Comparison of ENCODE assay signal across 11 cellular contexts in the genomic region with DNA sequence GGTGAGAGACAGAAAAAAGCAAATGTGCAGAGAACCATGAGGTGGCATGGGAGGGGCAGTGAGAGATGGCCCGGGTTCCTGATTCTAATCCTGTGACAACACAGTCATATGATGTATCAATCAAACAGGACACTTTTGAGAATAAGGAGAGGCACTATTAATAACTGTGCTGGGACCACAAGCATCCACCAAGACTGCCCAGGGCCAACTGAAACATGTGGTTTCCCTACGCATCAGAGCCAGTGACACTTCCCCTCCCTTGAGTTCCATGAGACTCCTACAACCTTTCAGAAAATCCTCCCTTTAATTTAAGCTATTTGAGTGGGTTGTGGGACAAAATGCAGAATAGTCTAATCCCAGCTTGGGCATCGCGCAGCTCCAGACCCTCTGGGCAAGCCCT. TPM values are rescaled to one million over a fixed set of nuclear protein-coding genes. Genes with fewer than 3 reads are reported as not detected.
DNase-seq lines count a peak whose midpoint lies in the region; ATAC-seq and TF ChIP-seq lines count a peak whose summit lies in the region.
"Had no signal": no experiment of that assay in that cellular context is flagged by ENCODE, and none has a peak within 500 bp of the region (broad histone marks: within the 10 kb centered on the region; RNA-seq: fewer than 3 reads in every experiment).

No MANE protein-coding gene starts in this region.

- peaks cover 72 to 89% of the 10 kb centered on the region in 2 donors for H3K4me1 ChIP-seq in thyroid gland

- peaks cover 84% of the 10 kb centered on the region for H3K4me1 Mint-ChIP-seq in activated CD4-positive, alpha-beta T cell treated with anti-CD3 and anti-CD28 coated beads for 36 hours
- H3K4me1 Mint-ChIP-seq in T-helper 2 cell treated with Interferon-gamma antibody and Interleukin-4, amounts not matched to agents 5 μg/mL and 100 μg/mL, for 36 hours (ENCODE audit: low read depth): peaks cover 55% of the 10 kb centered on the region
- H3K4me1 Mint-ChIP-seq in immature natural killer cell: peaks cover 76 to 93% of the 10 kb centered on the region in 2 donors

- no peak for TF ChIP-seq POLR2A in thyroid gland (IDR thresholded peaks at IDR 0.05)

- peak overlapping the region; percentile 3 to 90 (median 90) for H3K27ac ChIP-seq in thyroid gland

- peak overlapping the region; percentile 40 for H3K27ac Mint-ChIP-seq in activated CD4-positive, alpha-beta T cell treated with anti-CD3 and anti-CD28 coated beads for 36 hours
- peak overlapping the region; percentile 42 for H3K27ac Mint-ChIP-seq in T-helper 2 cell treated with Interferon-gamma antibody and Interleukin-4, amounts not matched to agents 5 μg/mL and 100 μg/mL, for 36 hours
- peak overlapping the region in 5 of 6 donors; percentile 20 to 75 (median 35) for H3K27ac Mint-ChIP-seq in immature natural killer cell

- CTCF ChIA-PET in activated CD4-positive, alpha-beta T cell treated with anti-CD3 and anti-CD28 coated beads for 36 hours (lab: Charles Lee): interaction anchor here (0.5 to 1.5 kb wide), 3 partner anchors 10 to 286 kb away, joined by 3 to 4 read pairs (median 3); no protein-coding TSS in a partner anchor

- H3K36me3 ChIP-seq in thyroid gland: no peaks in the 10 kb centered on the region
- H3K36me3 ChIP-seq: left lung had no signal

- H3K4me3 Mint-ChIP-seq in activated CD4-positive, alpha-beta T cell treated with anti-CD3 and anti-CD28 coated beads for 36 hours: no peak overlapping the region
- no peak overlapping the region for H3K4me3 Mint-ChIP-seq in T-helper 2 cell treated with Interferon-gamma antibody and Interleukin-4, amounts not matched to agents 5 μg/mL and 100 μg/mL, for 36 hours
- peak overlapping the region in 1 of 5 donors; percentile 19 for H3K4me3 Mint-ChIP-seq in immature natural killer cell

- no peaks in the 10 kb centered on the region for H3K27me3 Mint-ChIP-seq in activated CD4-positive, alpha-beta T cell treated with anti-CD3 and anti-CD28 coated beads for 36 hours
- no peaks in the 10 kb centered on the region for H3K27me3 Mint-ChIP-seq in T-helper 2 cell treated with Interferon-gamma antibody and Interleukin-4, amounts not matched to agents 5 μg/mL and 100 μg/mL, for 36 hours (ENCODE audit: low read depth)
- no peaks in the 10 kb centered on the region for H3K27me3 Mint-ChIP-seq in immature natural killer cell (ENCODE audit: low read depth in 3 of 3)

- intact Hi-C loops in activated CD4-positive, alpha-beta T cell treated with anti-CD3 and anti-CD28 coated beads for 36 hours (cut with DNase I, micrococcal nuclease): no loop called here
- intact Hi-C loops in thyroid gland (cut with DNase I): no loop called here

- no peaks in the 10 kb centered on the region for H3K9me3 Mint-ChIP-seq in activated CD4-positive, alpha-beta T cell treated with anti-CD3 and anti-CD28 coated beads for 36 hours (ENCODE audit: low read depth)
- H3K9me3 Mint-ChIP-seq in T-helper 2 cell treated with Interferon-gamma antibody and Interleukin-4, amounts not matched to agents 5 μg/mL and 100 μg/mL, for 36 hours: no peaks in the 10 kb centered on the region
- H3K9me3 Mint-ChIP-seq in immature natural killer cell: no peaks in the 10 kb centered on the region

- no peak overlapping the region for H3K4me3 ChIP-seq in thyroid gland (replicated peaks in 1 of 3)
- H3K4me3 ChIP-seq: left lung had no signal

- POLR2A ChIA-PET in activated CD4-positive, alpha-beta T cell treated with anti-CD3 and anti-CD28 coated beads for 36 hours (lab: Charles Lee): no interaction called here

- no peaks in the 10 kb centered on the region for H3K9me3 ChIP-seq in thyroid gland
- H3K9me3 ChIP-seq: left lung had no signal

- peaks cover 7% of the 10 kb centered on the region for H3K36me3 Mint-ChIP-seq in activated CD4-positive, alpha-beta T cell treated with anti-CD3 and anti-CD28 coated beads for 36 hours (ENCODE audit: low read depth)
- peaks cover 15% of the 10 kb centered on the region for H3K36me3 Mint-ChIP-seq in T-helper 2 cell treated with Interferon-gamma antibody and Interleukin-4, amounts not matched to agents 5 μg/mL and 100 μg/mL, for 36 hours (ENCODE audit: low read depth)
- H3K36me3 Mint-ChIP-seq in immature natural killer cell: peaks cover 4 to 5% (median 5%) of the 10 kb centered on the region in 3 donors

- ATAC-seq in activated CD4-positive, alpha-beta T cell treated with anti-CD3 and anti-CD28 coated beads for 36 hours: no peak
- ATAC-seq in GM18867 (IDR thresholded peaks at IDR 0.05; ENCODE audit: unreplicated experiment): no peak
- ATAC-seq: esophagus mucosa, left lung had no signal

- WGBS in thyroid gland, 2 donors: 84 to 90% methylated on average over 4 of the region's 4 CpGs

- no peaks in the 10 kb centered on the region for H3K27me3 ChIP-seq in thyroid gland
- H3K27me3 ChIP-seq: left lung had no signal

- no peak for TF ChIP-seq CTCF in thyroid gland (IDR thresholded peaks at IDR 0.05)

- DNase-seq in activated CD4-positive, alpha-beta T cell treated with anti-CD3 and anti-CD28 coated beads for 36 hours: peak; percentile 38
- no peak for DNase-seq in activated CD4-positive, alpha-beta T cell treated with anti-CD3 and anti-CD28 coated beads, Interleukin-2, amount 50 U/mL, for 4 hours
- DNase-seq in T-helper 2 cell treated with Interferon-gamma antibody and Interleukin-4, amounts not matched to agents 5 μg/mL and 100 μg/mL, for 36 hours (ENCODE audit: low spot score): no peak
- DNase-seq in immature natural killer cell: no peak
- DNase-seq in thyroid gland: no peak
- no peak for DNase-seq in HCEC 1CT
- no peak for DNase-seq in NCI-H2196 (lab: John Stamatoyannopoulos, UW; ENCODE audit: unreplicated experiment)
- DNase-seq: activated CD4-positive, CD25-positive, alpha-beta regulatory T cell; left lung had no signal

RNA-seq across cellular contexts. Expression of gene SH3BP5, which starts 17.4 kb away (rescaled TPM):
- total RNA-seq in activated CD4-positive, alpha-beta T cell treated with anti-CD3 and anti-CD28 coated beads for 36 hours: 1 to 10 TPM; 8.9 to 9.4 TPM
- polyA plus RNA-seq in immature natural killer cell: 100 to 1,000 TPM in 1 of 3 donors, 10 to 100 TPM in 2; 52.1 to 160 (median 67.4) TPM
- total RNA-seq in thyroid gland: 10 to 100 TPM; 60.2 to 90.4 (median 82.0) TPM

Comparison
In these comparisons a context has a peak if more than half of its experiments do, and no peak if none do; other contexts are left out.
1. RNA of gene SH3BP5, which starts 17.4 kb away (total RNA-seq): 60.2 to 90.4 TPM in thyroid gland; 8.9 to 9.4 TPM in activated CD4-positive, alpha-beta T cell treated with anti-CD3 and anti-CD28 coated beads for 36 hours; every median in the first group is over 4 times any median in the second.
2. Peak in every context shown above with its lines, with median percentiles within 50 percentile points of each other: H3K27ac Mint-ChIP-seq.